8 cellular contexts compared by ENCODE assay signal in the genomic region with DNA sequence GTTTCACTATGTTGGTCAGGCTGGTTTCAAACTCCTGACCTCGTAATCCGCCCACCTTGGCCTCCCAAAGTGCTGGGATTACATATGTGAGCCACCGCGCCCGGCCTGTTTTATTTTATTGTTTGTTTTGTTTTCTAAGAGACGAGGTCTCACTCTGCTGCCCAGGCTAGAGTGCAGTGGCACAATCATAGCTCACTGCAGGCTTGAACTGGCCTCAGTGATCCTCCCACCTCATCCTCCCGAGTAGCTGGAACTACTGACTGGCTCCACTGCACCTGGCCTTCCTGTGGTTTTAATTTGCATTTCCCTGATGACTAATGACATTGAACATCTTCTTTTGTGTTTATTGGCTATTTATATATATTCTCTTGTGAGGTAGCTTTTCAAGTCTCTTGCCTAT. TPM values are rescaled to one million over a fixed set of nuclear protein-coding genes. Genes with fewer than 3 reads are reported as not detected.
A peak's percentile ranks its signal among the peaks of the same experiment; 100 is the strongest.
DNase-seq lines count a peak whose midpoint lies in the region; ATAC-seq and TF ChIP-seq lines count a peak whose summit lies in the region.
"Not testable (repeated sequence)": the region's sequence is repeated elsewhere in the genome, so short reads cannot be mapped to it uniquely, and the experiment has no call there.

No MANE protein-coding gene starts in this region.

- DNase-seq in Caki2 (ENCODE audit: low read depth), result peak; percentile 37
- peak in 2 of 3 donors; percentile 57 to 67 for DNase-seq in Peyer's patch
- peak; percentile 71 for DNase-seq in renal cortical epithelial cell (ENCODE audit: low read depth)

- not testable (repeated sequence) for TF ChIP-seq POLR2A in Peyer's patch (IDR thresholded peaks at IDR 0.05)

- ATAC-seq in GM18907 (IDR thresholded peaks at IDR 0.05; ENCODE audit: unreplicated experiment) (peak; percentile 78), GM21447 (IDR thresholded peaks at IDR 0.05; ENCODE audit: unreplicated experiment) (peak; percentile 90), HG02970 (IDR thresholded peaks at IDR 0.05; ENCODE audit: low FRiP score, unreplicated experiment) (peak; percentile 60), HG03521 (IDR thresholded peaks at IDR 0.05; ENCODE audit: unreplicated experiment) (peak; percentile 89)
- peak; percentile 100 for ATAC-seq in activated T-helper 17 cell treated with anti-CD3 and anti-CD28 coated beads, Interleukin-2, amount 50 U/mL, for 72 hours (replicated peaks)

- not testable (repeated sequence) for H3K27me3 ChIP-seq in Peyer's patch

- H3K4me3 ChIP-seq in Peyer's patch, result not testable (repeated sequence)

- TF ChIP-seq CTCF in Peyer's patch (IDR thresholded peaks at IDR 0.05), result not testable (repeated sequence)

- not testable (repeated sequence) for H3K4me1 Mint-ChIP-seq in activated T-helper 17 cell treated with anti-CD3 and anti-CD28 coated beads, Interleukin-2, amount 50 U/mL, for 72 hours

- H3K9me3 Mint-ChIP-seq in activated T-helper 17 cell treated with anti-CD3 and anti-CD28 coated beads, Interleukin-2, amount 50 U/mL, for 72 hours, result not testable (repeated sequence)

- not testable (repeated sequence) for H3K9me3 ChIP-seq in Peyer's patch

- H3K27me3 Mint-ChIP-seq in activated T-helper 17 cell treated with anti-CD3 and anti-CD28 coated beads, Interleukin-2, amount 50 U/mL, for 72 hours, result not testable (repeated sequence)

- peak overlapping the region; percentile 73 for H3K27ac Mint-ChIP-seq in activated T-helper 17 cell treated with anti-CD3 and anti-CD28 coated beads, Interleukin-2, amount 50 U/mL, for 72 hours

- in situ Hi-C loops in Caki2 (cut with HindIII; ENCODE audit: low pct_unique_long_range_greater_than_20kb, low sequenced_read_pairs), result not testable (repeated sequence)

- not testable (repeated sequence) for H3K36me3 Mint-ChIP-seq in activated T-helper 17 cell treated with anti-CD3 and anti-CD28 coated beads, Interleukin-2, amount 50 U/mL, for 72 hours (ENCODE audit: low read depth)

- not testable (repeated sequence) for H3K36me3 ChIP-seq in Peyer's patch

- H3K4me1 ChIP-seq in Peyer's patch, result not testable (repeated sequence)

- peak overlapping the region; percentile 68 for H3K4me3 Mint-ChIP-seq in activated T-helper 17 cell treated with anti-CD3 and anti-CD28 coated beads, Interleukin-2, amount 50 U/mL, for 72 hours

- peak overlapping the region in 1 of 4 donors; percentile 38 for H3K27ac ChIP-seq in Peyer's patch

RNA-seq across cellular contexts. Expression of a gene that starts 13.1 kb away (rescaled TPM):
- total RNA-seq in Caki2 (2014; rRNA removed; shearing (Covaris generic); ENCODE audit: low replicate concordance), result 22.3 and 24.2 TPM in 2 replicates
- total RNA-seq in Peyer's patch (10 to 100 TPM; 40.6 to 67.7 (median 61.1) TPM), renal cortical epithelial cell (20.1 and 35.5 TPM in 2 replicates)
- total RNA-seq in activated T-helper 17 cell treated with anti-CD3 and anti-CD28 coated beads, Interleukin-2, amount 50 U/mL, for 72 hours, result 10 to 100 TPM; 38.2 to 59.4 TPM

RNA-seq across cellular contexts. Expression of a gene that starts 47.9 kb away (rescaled TPM):
- 24.7 and 24.9 TPM in 2 replicates for total RNA-seq in Caki2 (2014; rRNA removed; shearing (Covaris generic); ENCODE audit: low replicate concordance)
- total RNA-seq in Peyer's patch (10 to 100 TPM; 31.9 to 81.7 (median 52.0) TPM), renal cortical epithelial cell (31.1 and 52.4 TPM in 2 replicates)
- 100 to 1,000 TPM; 164 to 194 TPM for total RNA-seq in activated T-helper 17 cell treated with anti-CD3 and anti-CD28 coated beads, Interleukin-2, amount 50 U/mL, for 72 hours

RNA-seq across cellular contexts. Expression of a gene that starts 55.9 kb away (rescaled TPM):
- total RNA-seq in Caki2 (2014; rRNA removed; shearing (Covaris generic); ENCODE audit: low replicate concordance), result 107 and 131 TPM in 2 replicates
- total RNA-seq in Peyer's patch, result 100 to 1,000 TPM in 1 of 4 donors, 10 to 100 TPM in 3; 79.2 to 103 (median 88.0) TPM
- 100 to 1,000 TPM; 297 to 323 TPM for total RNA-seq in activated T-helper 17 cell treated with anti-CD3 and anti-CD28 coated beads, Interleukin-2, amount 50 U/mL, for 72 hours
- 30.6 and 100 TPM in 2 replicates for total RNA-seq in renal cortical epithelial cell
